ENCODE assay signal across 14 cellular contexts in the genomic region with DNA sequence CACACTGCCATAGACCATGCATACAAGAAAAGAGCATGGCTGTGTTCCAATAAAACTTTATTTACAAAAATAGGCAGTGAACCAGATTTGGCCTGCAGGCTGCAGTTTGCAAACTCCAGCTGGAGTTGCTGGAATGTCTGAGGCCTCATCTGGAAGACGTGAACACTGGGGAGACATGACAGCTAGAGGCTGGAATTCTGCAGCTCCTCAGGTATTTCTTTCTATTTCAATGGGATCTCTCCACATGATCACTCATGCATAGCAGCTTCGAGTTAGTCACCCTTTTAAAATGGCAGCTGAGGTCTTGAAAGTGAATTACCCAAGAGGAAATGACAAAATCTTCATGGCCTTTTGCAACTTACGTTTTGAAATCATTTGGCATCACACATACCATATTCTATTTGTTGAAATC. TPM values are rescaled to one million over a fixed set of nuclear protein-coding genes. Genes with fewer than 3 reads are reported as not detected.
DNase-seq lines count a peak whose midpoint lies in the region; TF ChIP-seq lines count a peak whose summit lies in the region.
"Had no signal": no experiment of that assay in that cellular context is flagged by ENCODE, and none has a peak within 500 bp of the region (broad histone marks: within the 10 kb centered on the region; RNA-seq: fewer than 3 reads in every experiment).

No MANE protein-coding gene starts in this region.

- TF ChIP-seq CTCF in kidney epithelial cell (IDR thresholded peaks at IDR 0.05; ENCODE audit: insufficient read depth, low read length, poor library complexity, severe bottlenecking) (no peak), Caco-2 (IDR thresholded peaks at IDR 0.05; ENCODE audit: insufficient read depth in 1 of 2, low read depth in 1 of 2, low read length in 1 of 2, severe bottlenecking in 1 of 2, unreplicated experiment in 1 of 2) (no peak)

- DNase-seq in MG63 (peak; percentile 4), adipocyte (ENCODE audit: low read depth) (peak; percentile 63), kidney epithelial cell (ENCODE audit: low read depth) (peak; percentile 99), COLO668 (lab: John Stamatoyannopoulos, UW; ENCODE audit: unreplicated experiment) (no peak), dedifferentiated amniotic fluid mesenchymal stem cell (ENCODE audit: extremely low spot score) (no peak), Caco-2 (no peak)
- DNase-seq in activated naive CD4-positive, alpha-beta T cell (lab: John Stamatoyannopoulos, UW): no peak
- DNase-seq: activated T-cell treated with anti-CD3 and anti-CD28 coated beads, Interleukin-2, amount 50 U/mL, for 48 hours; DND-41; NCI-H510A treated with DMSO at 0.1 percent for 48 hours; ovary had no signal

- H3K4me1 ChIP-seq in BLaER1 treated with 17β-estradiol and CSF1 and Interleukin-3, amounts not matched to agents 10 nM and 100 nM: peaks cover 9 to 53% (median 33%) of the 10 kb centered on the region in 10 experiments; a peak in 19 of 20 replicates
- peaks cover 16% of the 10 kb centered on the region for H3K4me1 ChIP-seq in adipocyte (ENCODE audit: control insufficient read depth, insufficient read depth, low read length)
- H3K4me1 ChIP-seq in Caco-2: no peaks in the 10 kb centered on the region

- CTCF ChIA-PET in Caco-2 (lab: Charles Lee): no interaction called here

- H3K4me1 Mint-ChIP-seq in Caco-2 (ENCODE audit: low read depth, unreplicated experiment): no peaks in the 10 kb centered on the region

- peak overlapping the region in 9 of 11 experiments; percentile 24 to 74 (median 66); a peak in 19 of 22 replicates for H3K27ac ChIP-seq in BLaER1 treated with 17β-estradiol and CSF1 and Interleukin-3, amounts not matched to agents 10 nM and 100 nM
- H3K27ac ChIP-seq: ovary had no signal

- intact Hi-C loops in Caco-2 (cut with micrococcal nuclease; ENCODE audit: unreplicated experiment): no loop called here

- H3K36me3 Mint-ChIP-seq in Caco-2 (ENCODE audit: insufficient read depth, unreplicated experiment): no peaks in the 10 kb centered on the region
- H3K36me3 Mint-ChIP-seq: type B pancreatic cell had no signal

- POLR2A ChIA-PET in Caco-2 (lab: Charles Lee): interaction anchor here (0.6 kb wide), 1 partner anchor 149 kb away, joined by 3 read pairs; no protein-coding TSS in a partner anchor

- H4K20me1 ChIP-seq in BLaER1 treated with 17β-estradiol and CSF1 and Interleukin-3, amounts not matched to agents 10 nM and 100 nM: no peaks in the 10 kb centered on the region

- peak overlapping the region in 1 of 10 experiments; percentile 18; a peak in 1 of 20 replicates for H3K4me3 ChIP-seq in BLaER1 treated with 17β-estradiol and CSF1 and Interleukin-3, amounts not matched to agents 10 nM and 100 nM
- H3K4me3 ChIP-seq in MG63: no peak overlapping the region
- H3K4me3 ChIP-seq in adipocyte (ENCODE audit: low read length): no peak overlapping the region
- no peak overlapping the region for H3K4me3 ChIP-seq in kidney epithelial cell (ENCODE audit: low read depth, low read length)
- H3K4me3 ChIP-seq in Caco-2 (ENCODE audit: low read depth, low read length): no peak overlapping the region
- H3K4me3 ChIP-seq: ovary had no signal

- H3K9me3 ChIP-seq in BLaER1 treated with 17β-estradiol and CSF1 and Interleukin-3, amounts not matched to agents 10 nM and 100 nM (replicated peaks in 1 of 11): peaks cover 0 to 41% (median 14%) of the 10 kb centered on the region in 11 experiments; a peak in 16 of 22 replicates
- H3K9me3 ChIP-seq in MG63 (no peaks in the 10 kb centered on the region), adipocyte (ENCODE audit: control insufficient read depth, low read length) (no peaks in the 10 kb centered on the region), Caco-2 (no peaks in the 10 kb centered on the region)
- H3K9me3 ChIP-seq: ovary had no signal

- no peak overlapping the region for H3K27ac Mint-ChIP-seq in Caco-2 (ENCODE audit: unreplicated experiment)
- H3K27ac Mint-ChIP-seq: dendritic cell treated with granulocyte-macrophage colony-stimulating factor and Interleukin-4, amounts not matched to agents 40 ng/mL and 50 ng/mL, for 4 days; type B pancreatic cell had no signal

- no TSS peak for BruUV-seq in Caco-2 (replicated peaks; lab: Mats Ljungman, UMichigan)

- H3K4me3 Mint-ChIP-seq in Caco-2 (ENCODE audit: unreplicated experiment): no peak overlapping the region
- H3K4me3 Mint-ChIP-seq: dendritic cell treated with granulocyte-macrophage colony-stimulating factor and Interleukin-4, amounts not matched to agents 40 ng/mL and 50 ng/mL, for 4 days; type B pancreatic cell had no signal

- H3K27me3 ChIP-seq in BLaER1 treated with 17β-estradiol and CSF1 and Interleukin-3, amounts not matched to agents 10 nM and 100 nM: no peaks in the 10 kb centered on the region
- H3K27me3 ChIP-seq in MG63: no peaks in the 10 kb centered on the region
- no peaks in the 10 kb centered on the region for H3K27me3 ChIP-seq in adipocyte (replicated peaks; ENCODE audit: control insufficient read depth, insufficient read depth, low read length)
- H3K27me3 ChIP-seq in kidney epithelial cell (ENCODE audit: control insufficient read depth, insufficient read depth, low read length): no peaks in the 10 kb centered on the region
- peaks cover 2% of the 10 kb centered on the region; the same call in 1 of the 2 replicates for H3K27me3 ChIP-seq in Caco-2 (replicated peaks; ENCODE audit: control insufficient read depth, insufficient read depth, low read length)
- H3K27me3 ChIP-seq: ovary had no signal

- no peaks in the 10 kb centered on the region for H3K9me3 Mint-ChIP-seq in Caco-2 (ENCODE audit: unreplicated experiment)
- H3K9me3 Mint-ChIP-seq: type B pancreatic cell had no signal

- no peak overlapping the region; a peak in 1 of 22 replicates for H3K9ac ChIP-seq in BLaER1 treated with 17β-estradiol and CSF1 and Interleukin-3, amounts not matched to agents 10 nM and 100 nM
- no peak overlapping the region for H3K9ac ChIP-seq in adipocyte (ENCODE audit: low read length)

- peak overlapping the region in 5 of 11 experiments; percentile 1 to 45 (median 35); a peak in 7 of 22 replicates for H3K4me2 ChIP-seq in BLaER1 treated with 17β-estradiol and CSF1 and Interleukin-3, amounts not matched to agents 10 nM and 100 nM

- H3K36me3 ChIP-seq in BLaER1 treated with 17β-estradiol and CSF1 and Interleukin-3, amounts not matched to agents 10 nM and 100 nM: no peaks in the 10 kb centered on the region
- H3K36me3 ChIP-seq in MG63: no peaks in the 10 kb centered on the region
- no peaks in the 10 kb centered on the region for H3K36me3 ChIP-seq in adipocyte (ENCODE audit: control insufficient read depth, insufficient read depth, low read length, severe bottlenecking)
- H3K36me3 ChIP-seq in kidney epithelial cell (ENCODE audit: control insufficient read depth, insufficient read depth, low read length): no peaks in the 10 kb centered on the region
- H3K36me3 ChIP-seq in Caco-2 (ENCODE audit: control insufficient read depth, insufficient read depth, low read length): no peaks in the 10 kb centered on the region
- H3K36me3 ChIP-seq: ovary had no signal

- peaks cover 12% of the 10 kb centered on the region for H3K27me3 Mint-ChIP-seq in Caco-2 (ENCODE audit: insufficient read depth, unreplicated experiment)

RNA-seq across cellular contexts. Expression of gene BET1, which starts 52.6 kb away (rescaled TPM):
- 21.7 and 30.9 TPM in 2 replicates for total RNA-seq in MG63 (2014; rRNA removed; shearing (Covaris generic); ENCODE audit: low replicate concordance)
- total RNA-seq in kidney epithelial cell (25.1 and 35.4 TPM in 2 replicates), Caco-2 (2022) (19.9 TPM in 2 replicates)

Comparison
In these comparisons a context has a peak if more than half of its experiments do, and no peak if none do; other contexts are left out.
1. DNase-seq: peak in MG63 (single experiment), adipocyte (single experiment) and kidney epithelial cell (single experiment); none in activated naive CD4-positive, alpha-beta T cell (0 of 4), COLO668 (single experiment), dedifferentiated amniotic fluid mesenchymal stem cell (single experiment) and Caco-2 (0 of 2).